Comparison of ENCODE assay signal across 16 cellular contexts in the genomic region with DNA sequence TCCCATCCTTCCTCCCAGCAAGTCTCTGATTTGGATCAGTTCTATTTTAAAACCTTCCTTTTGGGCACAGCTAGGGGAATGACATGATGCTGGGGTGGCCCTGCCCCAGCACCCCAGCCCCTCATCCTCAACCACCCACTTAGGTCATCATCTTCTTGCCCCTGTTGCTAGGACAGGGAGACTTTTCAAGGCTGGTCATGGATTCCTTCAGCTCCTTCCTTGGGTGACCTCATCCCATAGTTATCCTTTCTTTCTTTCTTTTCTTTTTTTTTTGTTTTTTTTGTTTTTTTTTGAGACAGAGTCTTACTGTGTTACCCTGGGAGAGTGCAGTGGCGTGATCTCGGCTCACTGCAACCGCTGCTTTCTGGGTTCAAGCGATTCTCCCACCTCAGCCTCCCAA.
DNase-seq lines count a peak whose midpoint lies in the region; ATAC-seq and TF ChIP-seq lines count a peak whose summit lies in the region.
"Had no signal": no experiment of that assay in that cellular context is flagged by ENCODE, and none has a peak within 500 bp of the region (broad histone marks: within the 10 kb centered on the region; RNA-seq: fewer than 3 reads in every experiment).

No MANE protein-coding gene starts in this region.

- no peaks in the 10 kb centered on the region for H3K27me3 ChIP-seq in thoracic aorta (replicated peaks; ENCODE audit: insufficient read depth)
- H3K27me3 ChIP-seq: SJCRH30 had no signal

- TF ChIP-seq CTCF in thoracic aorta (IDR thresholded peaks at IDR 0.05): no peak

- H3K36me3 ChIP-seq in thoracic aorta: no peaks in the 10 kb centered on the region
- H3K36me3 ChIP-seq: SJCRH30 had no signal

- no peaks in the 10 kb centered on the region for H3K9me3 ChIP-seq in thoracic aorta
- H3K9me3 ChIP-seq: SJCRH30 had no signal

- no peaks in the 10 kb centered on the region for H3K4me1 ChIP-seq in thoracic aorta (ENCODE audit: control insufficient read depth in 1 of 2, low read depth in 2 of 2)
- H3K4me1 ChIP-seq: SJCRH30 had no signal

- H3K27ac ChIP-seq in epithelial cell of prostate (peak overlapping the region; percentile 48), thoracic aorta (no peak overlapping the region)
- H3K27ac ChIP-seq: SJCRH30 had no signal

- DNase-seq in EL (peak; percentile 60), HT1080 (ENCODE audit: low read depth) (peak; percentile 49), epithelial cell of prostate (ENCODE audit: low read depth, low spot score) (no peak), thoracic aorta (ENCODE audit: low spot score) (no peak), NOMO-1 (lab: John Stamatoyannopoulos, UW; ENCODE audit: unreplicated experiment in 2 of 2) (no peak), superior temporal gyrus (ENCODE audit: extremely low spot score) (no peak), HT-29 (ENCODE audit: low spot score) (no peak)
- DNase-seq: Calu3; CD4-positive, alpha-beta memory T cell; DMS53; NCI-H1417 treated with DMSO at 0.1 percent for 48 hours; NCI-H2029 treated with DMSO at 0.1 percent for 48 hours; NCI-H2171 treated with DMSO at 0.1 percent for 48 hours; NCI-H446 treated with DMSO at 0.1 percent for 48 hours; RPMI8226; SJCRH30 had no signal

- H3K4me3 ChIP-seq in thoracic aorta: no peak overlapping the region
- H3K4me3 ChIP-seq: SJCRH30 had no signal

- peak; percentile 39 for ATAC-seq in thoracic aorta (ENCODE audit: insufficient number of reproducible peaks, low FRiP score, low read depth)

Comparison
In these comparisons a context has a peak if more than half of its experiments do, and no peak if none do; other contexts are left out.
1. DNase-seq: peak in EL (single experiment) and HT1080 (single experiment); none in epithelial cell of prostate (single experiment), thoracic aorta (single experiment), NOMO-1 (0 of 2), superior temporal gyrus (single experiment) and HT-29 (single experiment).